In genomic region chr15:76196286-76196948, GRCh38 we compare ENCODE assay signal across 8 cellular contexts.
DNase-seq lines count a peak whose midpoint lies in the region; ATAC-seq, FAIRE-seq and TF ChIP-seq lines count a peak whose summit lies in the region.

No MANE protein-coding gene starts in this region.

- peak; percentile 33 for DNase-seq in CD1c-positive myeloid dendritic cell (ENCODE audit: extremely low spot score)
- DNase-seq in LNCaP clone FGC (ENCODE audit: low read depth) = peak; percentile 82
- peak; percentile 96 for DNase-seq in amniotic epithelial cell (ENCODE audit: low read depth)
- peak; percentile 62 for DNase-seq in left ventricle myocardium superior
- DNase-seq in small intestine = peak; percentile 59
- DNase-seq in DMS79 (lab: John Stamatoyannopoulos, UW) = no peak
- DNase-seq in GM10266 (ENCODE audit: extremely low spot score) = no peak

- peaks cover 0 to 2% of the 10 kb centered on the region in 2 donors for H3K36me3 ChIP-seq in small intestine (ENCODE audit: control insufficient read depth in 2 of 2, insufficient read depth in 2 of 2, low read length in 2 of 2)

- intact Hi-C loops in left ventricle myocardium superior (cut with micrococcal nuclease) = no loop called here

- no peaks in the 10 kb centered on the region for H3K9me3 ChIP-seq in small intestine (ENCODE audit: control insufficient read depth, low read depth)

- no peak for TF ChIP-seq CTCF in LNCaP clone FGC (IDR thresholded peaks at IDR 0.05; ENCODE audit: control insufficient read depth, extremely low read depth, insufficient read depth)
- no peak for TF ChIP-seq CTCF in GM10266 (IDR thresholded peaks at IDR 0.05; ENCODE audit: control insufficient read depth, insufficient read depth, low read depth, missing control alignments)

- no peaks in the 10 kb centered on the region for H3K27me3 ChIP-seq in small intestine (ENCODE audit: control insufficient read depth in 2 of 2, insufficient read depth in 2 of 2, low read length in 2 of 2)

- peaks cover 0 to 4% of the 10 kb centered on the region in 2 donors for H3K4me1 ChIP-seq in small intestine (ENCODE audit: control insufficient read depth in 2 of 2, insufficient read depth in 1 of 2, low read depth in 1 of 2, low read length in 1 of 2)

- WGBS in small intestine, 3 donors = 25 to 33% (median 32%) methylated on average over 7 to 8 of the region's 8 CpGs

- no peak overlapping the region for H3K27ac ChIP-seq in small intestine (ENCODE audit: low read depth in 1 of 2, low read length in 1 of 2)

- ATAC-seq in left ventricle myocardium superior = peak; percentile 77
- no peak for ATAC-seq in HG02588 (IDR thresholded peaks at IDR 0.05; ENCODE audit: unreplicated experiment)

- no peak for FAIRE-seq in small intestine (lab: Jason Lieb, UNC)

- no peak overlapping the region for H3K4me3 ChIP-seq in LNCaP clone FGC (ENCODE audit: low read depth, low read length)
- H3K4me3 ChIP-seq in small intestine (ENCODE audit: low read depth in 1 of 2, low read length in 2 of 2) = no peak overlapping the region

Comparison
In these comparisons a context has a peak if more than half of its experiments do, and no peak if none do; other contexts are left out.
1. DNase-seq: peak in CD1c-positive myeloid dendritic cell (single experiment), LNCaP clone FGC (single experiment), amniotic epithelial cell (single experiment), left ventricle myocardium superior (single experiment) and small intestine (single experiment); none in DMS79 (single experiment) and GM10266 (single experiment).